In the genomic region with DNA sequence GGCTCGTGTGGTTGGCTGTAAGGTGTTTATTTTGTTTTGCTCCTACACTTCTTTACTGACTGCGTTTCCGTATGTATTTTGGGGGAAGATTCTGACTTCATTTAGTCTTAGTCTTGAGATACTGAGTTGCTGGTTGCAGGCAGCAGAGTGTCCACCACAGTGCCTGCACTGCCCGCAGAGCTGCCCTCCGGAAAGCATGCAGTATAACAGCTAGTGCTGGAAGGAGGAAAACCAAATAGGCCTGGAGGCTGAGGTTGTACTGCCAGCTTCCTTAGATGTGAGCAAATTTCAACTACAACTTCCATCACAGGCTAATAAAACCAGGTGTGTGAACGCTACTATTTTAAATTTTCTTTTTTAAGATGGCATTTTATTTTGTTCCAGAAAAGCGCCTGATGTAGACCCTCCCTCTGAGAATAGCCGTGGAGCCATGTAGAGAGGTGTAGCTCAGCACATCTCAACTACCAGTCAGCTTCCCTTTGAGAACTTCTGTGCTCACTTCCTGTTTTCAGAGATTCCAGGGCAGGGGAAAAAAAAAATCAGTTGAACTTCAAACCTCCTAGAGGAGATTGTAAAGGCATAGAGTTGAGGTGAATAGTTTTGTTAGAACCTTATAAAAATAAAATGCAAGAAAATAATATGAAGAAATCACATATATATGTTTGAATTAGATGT, we compare ENCODE assay signal across 2 cellular contexts.
TF ChIP-seq lines count a peak whose summit lies in the region.

No MANE protein-coding gene starts in this region.

TF ChIP-seq in GM12891, 5 proteins besides CTCF, POLR2A, EP300 and RAD21 (continued from another document):
- TF ChIP-seq PAX5 (IDR thresholded peaks at IDR 0.05; ENCODE audit: insufficient read depth, low read length, severe bottlenecking), result no peak

TF ChIP-seq in endothelial cell of umbilical vein, 7 proteins besides CTCF, POLR2A, EP300 and RAD21:
- no peak for TF ChIP-seq POLR2AphosphoS5 (IDR thresholded peaks at IDR 0.05; ENCODE audit: insufficient read depth, low read depth, low read length)
- no peak for TF ChIP-seq MYC (IDR thresholded peaks at IDR 0.05; ENCODE audit: low read depth, low read length)
- no peak for TF ChIP-seq JUN (IDR thresholded peaks at IDR 0.05; ENCODE audit: borderline replicate concordance, insufficient read depth, insufficient read length, low read depth)
- TF ChIP-seq FOS (IDR thresholded peaks at IDR 0.05; ENCODE audit: borderline replicate concordance, insufficient read depth, low read length), result no peak
- no peak for TF ChIP-seq MAX (IDR thresholded peaks at IDR 0.05; ENCODE audit: insufficient read depth, insufficient read length)
- TF ChIP-seq EZH2 (IDR thresholded peaks at IDR 0.05; ENCODE audit: borderline replicate concordance, low read depth, low read length, severe bottlenecking), result no peak
- TF ChIP-seq GATA2 (IDR thresholded peaks at IDR 0.05; ENCODE audit: insufficient read depth, insufficient read length, low read depth, low read length), result no peak
